2 cellular contexts compared by ENCODE assay signal in the genomic region with DNA sequence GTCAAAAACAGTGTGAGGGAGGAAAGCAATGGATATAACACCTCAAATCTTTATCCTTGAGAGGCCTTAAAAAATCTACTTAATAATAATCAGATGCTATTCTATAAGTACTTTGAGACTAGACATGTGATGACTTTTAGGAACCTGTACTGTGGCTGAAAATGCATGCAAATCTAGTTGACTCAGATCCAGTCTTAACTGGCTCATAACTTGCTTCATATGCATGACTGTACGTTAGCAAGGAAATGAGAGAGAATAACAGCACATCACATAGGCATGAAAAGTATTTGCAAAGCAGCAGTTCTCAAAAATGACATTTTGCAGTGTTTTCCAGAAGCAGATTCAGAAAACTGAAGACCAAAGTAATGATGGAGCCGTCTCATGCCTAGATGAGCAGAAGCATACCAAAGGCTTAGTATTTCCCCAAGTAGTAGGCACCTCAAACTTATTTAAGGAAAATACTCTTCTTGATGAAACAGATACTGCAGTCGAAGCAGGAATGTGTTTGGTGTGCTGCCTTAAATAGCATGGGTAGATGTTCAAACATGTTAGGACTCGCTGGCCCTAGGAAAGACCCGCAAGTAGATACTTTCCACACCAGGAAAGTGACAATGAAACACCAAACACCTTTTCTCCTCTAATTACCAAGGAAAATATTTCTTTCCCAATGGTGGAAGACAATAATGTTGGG.
TF ChIP-seq lines count a peak whose summit lies in the region.

No MANE protein-coding gene starts in this region.

TF ChIP-seq in IMR-90, 13 proteins besides CTCF, POLR2A, EP300 and RAD21:
- TF ChIP-seq MAFK (IDR thresholded peaks at IDR 0.05; ENCODE audit: low read depth, low read length) (peak; percentile 57; the same call in 1 of the 2 replicates), NFE2L2 (IDR thresholded peaks at IDR 0.05; ENCODE audit: low read depth, low read length) (peak; percentile 56; the same call in 1 of the 2 replicates), CEBPB (IDR thresholded peaks at IDR 0.05; ENCODE audit: low read depth, low read length) (peak; percentile 89)
- TF ChIP-seq, protein P1, sequence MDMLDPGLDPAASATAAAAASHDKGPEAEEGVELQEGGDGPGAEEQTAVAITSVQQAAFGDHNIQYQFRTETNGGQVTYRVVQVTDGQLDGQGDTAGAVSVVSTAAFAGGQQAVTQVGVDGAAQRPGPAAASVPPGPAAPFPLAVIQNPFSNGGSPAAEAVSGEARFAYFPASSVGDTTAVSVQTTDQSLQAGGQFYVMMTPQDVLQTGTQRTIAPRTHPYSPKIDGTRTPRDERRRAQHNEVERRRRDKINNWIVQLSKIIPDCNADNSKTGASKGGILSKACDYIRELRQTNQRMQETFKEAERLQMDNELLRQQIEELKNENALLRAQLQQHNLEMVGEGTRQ (IDR thresholded peaks at IDR 0.05; ENCODE audit: low read depth, low read length) = peak; percentile 27; the same call in 1 of the 2 replicates

TF ChIP-seq in SK-N-SH, 30 proteins besides CTCF, POLR2A, EP300 and RAD21:
- peak; percentile 71; the same call in 1 of the 2 replicates for TF ChIP-seq JUND (IDR thresholded peaks at IDR 0.05)
- peak; percentile 75 for TF ChIP-seq FOSL2 (IDR thresholded peaks at IDR 0.05; ENCODE audit: borderline replicate concordance, low read depth)
- TF ChIP-seq NFIC (IDR thresholded peaks at IDR 0.05; ENCODE audit: borderline replicate concordance) = 0 out of 2 replicates have a peak, but pooled peaks have one; percentile 13
- peak; percentile 78 for TF ChIP-seq MAX (IDR thresholded peaks at IDR 0.05; ENCODE audit: low read depth)
- peak; percentile 60 for TF ChIP-seq TCF12 (IDR thresholded peaks at IDR 0.05)
- TF ChIP-seq, protein P2, sequence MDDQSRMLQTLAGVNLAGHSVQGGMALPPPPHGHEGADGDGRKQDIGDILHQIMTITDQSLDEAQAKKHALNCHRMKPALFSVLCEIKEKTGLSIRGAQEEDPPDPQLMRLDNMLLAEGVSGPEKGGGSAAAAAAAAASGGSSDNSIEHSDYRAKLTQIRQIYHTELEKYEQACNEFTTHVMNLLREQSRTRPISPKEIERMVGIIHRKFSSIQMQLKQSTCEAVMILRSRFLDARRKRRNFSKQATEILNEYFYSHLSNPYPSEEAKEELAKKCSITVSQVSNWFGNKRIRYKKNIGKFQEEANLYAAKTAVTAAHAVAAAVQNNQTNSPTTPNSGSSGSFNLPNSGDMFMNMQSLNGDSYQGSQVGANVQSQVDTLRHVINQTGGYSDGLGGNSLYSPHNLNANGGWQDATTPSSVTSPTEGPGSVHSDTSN (IDR thresholded peaks at IDR 0.05) = peak; percentile 43
